ENCODE assay signal across 8 cellular contexts in the genomic region with DNA sequence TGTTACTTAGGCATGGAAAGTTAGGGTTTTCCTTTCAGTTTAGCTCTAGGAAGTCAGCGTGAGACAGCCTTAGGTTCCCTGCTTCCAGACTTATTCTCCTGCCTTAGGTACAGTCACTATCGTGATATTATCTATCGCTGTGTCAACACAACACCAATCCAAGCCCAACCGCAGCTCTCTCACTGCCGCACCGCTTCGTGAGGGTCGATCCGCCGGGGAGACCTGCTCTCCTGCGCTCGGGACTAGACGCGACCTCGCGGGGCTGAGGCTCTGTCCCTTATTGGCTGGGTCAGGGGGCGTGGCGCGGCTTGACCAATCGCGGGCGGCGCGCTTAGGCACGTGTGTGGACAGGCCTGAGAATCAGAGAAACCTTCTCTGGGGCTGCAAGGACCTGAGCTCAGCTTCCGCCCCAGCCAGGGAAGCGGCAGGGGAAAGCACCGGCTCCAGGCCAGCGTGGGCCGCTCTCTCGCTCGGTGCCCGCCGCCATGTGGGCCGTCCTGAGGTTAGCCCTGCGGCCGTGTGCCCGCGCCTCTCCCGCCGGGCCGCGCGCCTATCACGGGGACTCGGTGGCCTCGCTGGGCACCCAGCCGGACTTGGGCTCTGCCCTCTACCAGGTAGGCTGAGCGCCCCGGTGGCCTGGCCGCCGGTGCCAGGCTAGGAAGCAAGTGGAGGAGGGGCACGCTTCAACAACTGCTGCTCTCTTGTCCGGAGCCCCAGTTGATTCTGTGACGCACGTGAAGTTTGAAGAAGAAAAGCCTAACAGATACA. TPM values are rescaled to one million over a fixed set of nuclear protein-coding genes. Genes with fewer than 3 reads are reported as not detected.
A peak's percentile ranks its signal among the peaks of the same experiment; 100 is the strongest.
DNase-seq lines count a peak whose midpoint lies in the region; ATAC-seq and TF ChIP-seq lines count a peak whose summit lies in the region.

Gene MCCC2, plus strand, starts transcription at position 400 of the 768 bp plus-strand sequence. Its CDS starts 86 bp downstream, at position 486.

- H3K4me1 ChIP-seq in adrenal gland (replicated peaks in 1 of 2) (peaks cover 0 to 25% of the 10 kb centered on the region in 2 donors), heart left ventricle (peaks cover 0 to 40% (median 22%) of the 10 kb centered on the region in 12 donors), transverse colon (peaks cover 5 to 21% (median 14%) of the 10 kb centered on the region in 4 donors)

- H3K27ac Mint-ChIP-seq in T-cell = peak within 1 kb of the TSS; percentile 97 to 99

- 0 to 3% (median 1%) methylated on average over 8 to 56 of the region's 56 CpGs for WGBS in adrenal gland, 4 donors
- WGBS in heart left ventricle, 4 donors = 0 to 1% (median 1%) methylated on average over 41 to 56 of the region's 56 CpGs
- WGBS in transverse colon (ENCODE audit: low coverage in 1 of 2), 2 donors = 1 to 10% methylated on average over 2 to 35 of the region's 56 CpGs

- H3K36me3 Mint-ChIP-seq in T-cell = peaks cover 4% of the 10 kb centered on the region

- POLR2A ChIA-PET in T-cell (lab: Charles Lee) = interaction anchor here in 1 of 2 donors (0.7 to 1.4 kb wide), 2 partner anchors 10 to 28 kb away, joined by 3 to 4 read pairs; no protein-coding TSS in a partner anchor

- H3K4me3 Mint-ChIP-seq in T-cell = peak within 1 kb of the TSS; percentile 84 to 96 (median 90)

- in situ Hi-C loops in GM13976 (cut with MboI; ENCODE audit: low sequenced_read_pairs, unreplicated experiment) = no loop called here
- in situ Hi-C loops in transverse colon (cut with MboI; ENCODE audit: low pct_ligation_motif_present in 1 of 4, low pct_unique_long_range_greater_than_20kb in 1 of 4, low sequenced_read_pairs in 3 of 4) = no loop called here

- H3K4me3 ChIP-seq in adrenal gland (peak within 1 kb of the TSS; percentile 4 to 84 (median 38)), heart left ventricle (peak within 1 kb of the TSS; percentile 49 to 94 (median 74)), transverse colon (peak within 1 kb of the TSS; percentile 68 to 84 (median 76))

- TF ChIP-seq CTCF in GM13976 (IDR thresholded peaks at IDR 0.05; ENCODE audit: borderline replicate concordance, control extremely low read depth, extremely low read depth, insufficient read depth, missing control alignments) = no peak
- no peak for TF ChIP-seq CTCF in adrenal gland (IDR thresholded peaks at IDR 0.05)
- peak in 1 of 12 donors; percentile 8 for TF ChIP-seq CTCF in heart left ventricle (IDR thresholded peaks at IDR 0.05)
- TF ChIP-seq CTCF in transverse colon (IDR thresholded peaks at IDR 0.05) = no peak

- DNase-seq in GM13976 (ENCODE audit: low spot score) = peak; percentile 96
- DNase-seq in NCI-H146 (lab: John Stamatoyannopoulos, UW) = peak; percentile 97
- peak; percentile 89 to 97 (median 96) for DNase-seq in T-cell
- DNase-seq in adrenal gland = peak; percentile 97 to 99 (median 99)
- peak; percentile 96 to 99 (median 97) for DNase-seq in heart left ventricle
- DNase-seq in pons (ENCODE audit: low spot score) = peak; percentile 93
- peak; percentile 98 for DNase-seq in transverse colon

- CTCF ChIA-PET in T-cell (lab: Charles Lee) = interaction anchor here (0.5 to 2.7 kb wide), 4 partner anchors 9 to 107 kb away, joined by 3 to 32 read pairs (median 4); no protein-coding TSS in a partner anchor

- ATAC-seq in HG02852 (IDR thresholded peaks at IDR 0.05; ENCODE audit: unreplicated experiment) = peak; percentile 99
- peak; percentile 97 to 100 (median 99) for ATAC-seq in T-cell (replicated peaks in 1 of 4)
- ATAC-seq in heart left ventricle = peak; percentile 99 to 100 (median 100)

- H3K27me3 ChIP-seq in adrenal gland = no peaks in the 10 kb centered on the region
- no peaks in the 10 kb centered on the region for H3K27me3 ChIP-seq in heart left ventricle
- no peaks in the 10 kb centered on the region for H3K27me3 ChIP-seq in transverse colon

- peak within 1 kb of the TSS; percentile 18 to 93 (median 78) for H3K27ac ChIP-seq in adrenal gland
- peak within 1 kb of the TSS; percentile 29 to 92 (median 84) for H3K27ac ChIP-seq in heart left ventricle
- H3K27ac ChIP-seq in transverse colon = peak within 1 kb of the TSS; percentile 86 to 92 (median 89)

- TF ChIP-seq EP300 in transverse colon (IDR thresholded peaks at IDR 0.05; ENCODE audit: low read depth) = no peak

- H3K4me1 Mint-ChIP-seq in T-cell = peaks cover 36 to 42% (median 42%) of the 10 kb centered on the region in 3 donors

- peak; percentile 57 to 93 for TF ChIP-seq POLR2A in adrenal gland (IDR thresholded peaks at IDR 0.05)
- peak in 1 of 2 donors; percentile 76 for TF ChIP-seq POLR2A in heart left ventricle (IDR thresholded peaks at IDR 0.05)
- peak; percentile 77 for TF ChIP-seq POLR2A in transverse colon (IDR thresholded peaks at IDR 0.05)

- intact Hi-C loops in adrenal gland (cut with DNase I) (no loop called here), heart left ventricle (cut with DNase I) (no loop called here), transverse colon (cut with DNase I; ENCODE audit: low total_unique reads) (no loop called here)

- H3K27me3 Mint-ChIP-seq in T-cell = no peaks in the 10 kb centered on the region

- H3K9me3 ChIP-seq in adrenal gland (replicated peaks in 1 of 3) (no peaks in the 10 kb centered on the region), heart left ventricle (no peaks in the 10 kb centered on the region), transverse colon (no peaks in the 10 kb centered on the region)

- H3K9me3 Mint-ChIP-seq in T-cell = no peaks in the 10 kb centered on the region

- H3K36me3 ChIP-seq in adrenal gland (replicated peaks in 1 of 2) (no peaks in the 10 kb centered on the region), heart left ventricle (no peaks in the 10 kb centered on the region), transverse colon (no peaks in the 10 kb centered on the region)

RNA-seq across cellular contexts. Expression of gene MCCC2, which starts in this region (rescaled TPM):
- total RNA-seq in T-cell (10 to 100 TPM; 27.2 to 32.8 (median 27.5) TPM), adrenal gland (100 to 1,000 TPM in 2 of 8 donors, 10 to 100 TPM in 6; 63.9 to 119 (median 92.1) TPM), heart left ventricle (100 to 1,000 TPM in 5 of 9 donors, 10 to 100 TPM in 4; 85.3 to 153 (median 106) TPM), transverse colon (10 to 100 TPM; 23.2 to 61.5 (median 43.9) TPM)
- polyA plus RNA-seq in adrenal gland (100 to 1,000 TPM in 1 of 3 donors, 10 to 100 TPM in 2; 24.0 to 135 (median 47.9) TPM), heart left ventricle (10 to 100 TPM; 74.3 to 82.0 TPM)

Comparison
In these comparisons a context has a peak if more than half of its experiments do, and no peak if none do; other contexts are left out.
1. Peak in every context shown above with its lines: DNase-seq, ATAC-seq, H3K4me3 ChIP-seq and H3K27ac ChIP-seq.